In genomic region chr21:37380349-37381323, GRCh38 we compare ENCODE assay signal across 9 cellular contexts. TPM values are rescaled to one million over a fixed set of nuclear protein-coding genes. Genes with fewer than 3 reads are reported as not detected.
A peak's percentile ranks its signal among the peaks of the same experiment; 100 is the strongest.
DNase-seq lines count a peak whose midpoint lies in the region; ATAC-seq, FAIRE-seq and TF ChIP-seq lines count a peak whose summit lies in the region.
"Had no signal": no experiment of that assay in that cellular context is flagged by ENCODE, and none has a peak within 500 bp of the region (broad histone marks: within the 10 kb centered on the region; RNA-seq: fewer than 3 reads in every experiment).

No MANE protein-coding gene starts in this region.

- H3K27ac ChIP-seq in 22Rv1 = peak overlapping the region; percentile 72
- no peak overlapping the region for H3K27ac ChIP-seq in HEK293 (ENCODE audit: extremely low read depth, low read depth, low read length)
- H3K27ac ChIP-seq in astrocyte (ENCODE audit: low read depth, low read length) = no peak overlapping the region

- peaks cover 100% of the 10 kb centered on the region for H3K79me2 ChIP-seq in astrocyte (ENCODE audit: insufficient read depth, low read length)

- H3K4me1 Mint-ChIP-seq in astrocyte (ENCODE audit: low read depth, unreplicated experiment) = peaks cover 36% of the 10 kb centered on the region

- H3K27me3 ChIP-seq in astrocyte (ENCODE audit: insufficient read depth, low read length) (no peaks in the 10 kb centered on the region), HAP-1 (ENCODE audit: low read depth) (no peaks in the 10 kb centered on the region)

- peaks cover 5% of the 10 kb centered on the region for H3K36me3 Mint-ChIP-seq in astrocyte (ENCODE audit: low read depth, unreplicated experiment)
- peaks cover 0 to 24% of the 10 kb centered on the region in 2 donors for H3K36me3 Mint-ChIP-seq in activated naive CD4-positive, alpha-beta T cell treated with anti-CD3 and anti-CD28 coated beads, Interleukin-2, amount 50 U/mL, for 72 hours

- no peaks in the 10 kb centered on the region for H3K9me3 Mint-ChIP-seq in astrocyte (ENCODE audit: unreplicated experiment)
- H3K9me3 Mint-ChIP-seq in activated naive CD4-positive, alpha-beta T cell treated with anti-CD3 and anti-CD28 coated beads, Interleukin-2, amount 50 U/mL, for 72 hours = peaks cover 0 to 9% of the 10 kb centered on the region in 2 donors

- peak; percentile 72 for ATAC-seq in left colon
- no peak for ATAC-seq in activated naive CD4-positive, alpha-beta T cell treated with anti-CD3 and anti-CD28 coated beads, Interleukin-2, amount 50 U/mL, for 72 hours

- in situ Hi-C loops in HAP-1 (cut with MboI; ENCODE audit: low sequenced_read_pairs) = no loop called here

- TF ChIP-seq CTCF in 22Rv1 (IDR thresholded peaks at IDR 0.05) = no peak
- no peak for TF ChIP-seq CTCF in HEK293 (tag by site-specific recombination; IDR thresholded peaks at IDR 0.05)
- no peak for TF ChIP-seq CTCF in astrocyte (IDR thresholded peaks at IDR 0.05; ENCODE audit: insufficient read depth, low read depth, low read length)

- CTCF ChIA-PET in HEK293 (lab: Yijun Ruan, JAX) = interaction anchor here (1.0 to 1.4 kb wide), 3 partner anchors 10 to 17 kb away, joined by 3 to 8 read pairs (median 5); no protein-coding TSS in a partner anchor

- no peaks in the 10 kb centered on the region for H3K27me3 Mint-ChIP-seq in astrocyte (ENCODE audit: low read depth, unreplicated experiment)

- no peaks in the 10 kb centered on the region for H3K9me3 ChIP-seq in HEK293 (ENCODE audit: control insufficient read depth, insufficient read depth, low read depth, low read length)
- H3K9me3 ChIP-seq in astrocyte (ENCODE audit: insufficient read depth, low read depth, low read length) = no peaks in the 10 kb centered on the region
- H3K9me3 ChIP-seq in HAP-1 = no peaks in the 10 kb centered on the region

- DNase-seq in astrocyte (ENCODE audit: low read depth) (no peak), left colon (peak; percentile 23 to 31), HAP-1 (ENCODE audit: low spot score in 2 of 2) (no peak), SK-N-DZ (ENCODE audit: low spot score) (no peak)
- no peak for DNase-seq in activated naive CD4-positive, alpha-beta T cell treated with anti-CD3 and anti-CD28 coated beads, Interleukin-2, amount 50 U/mL, for 72 hours (ENCODE audit: low spot score in 2 of 2)
- DNase-seq in activated CD4-positive, alpha-beta T cell treated with anti-CD3 and anti-CD28 coated beads, Interleukin-2, amount 50 U/mL, for 4 hours = no peak
- DNase-seq: DMS79 had no signal

- FAIRE-seq in astrocyte (lab: Jason Lieb, UNC) = no peak

- H3K27ac Mint-ChIP-seq in astrocyte (ENCODE audit: unreplicated experiment) = peak overlapping the region; percentile 16
- no peak overlapping the region for H3K27ac Mint-ChIP-seq in activated naive CD4-positive, alpha-beta T cell treated with anti-CD3 and anti-CD28 coated beads, Interleukin-2, amount 50 U/mL, for 72 hours

- no peak overlapping the region for H3K4me2 ChIP-seq in astrocyte (ENCODE audit: low read length)

- no peak overlapping the region for H3K4me3 ChIP-seq in HEK293 (ENCODE audit: low read depth, low read length)
- H3K4me3 ChIP-seq in astrocyte (ENCODE audit: insufficient read depth, low read depth, low read length) = no peak overlapping the region
- H3K4me3 ChIP-seq in HAP-1 = no peak overlapping the region

- peaks cover 27% of the 10 kb centered on the region for H3K4me1 ChIP-seq in HEK293 (ENCODE audit: control insufficient read depth, insufficient read depth, low read length)
- H3K4me1 ChIP-seq in astrocyte (ENCODE audit: insufficient read depth, low read length) = no peaks in the 10 kb centered on the region
- peaks cover 8% of the 10 kb centered on the region for H3K4me1 ChIP-seq in HAP-1

- intact Hi-C loops in left colon (cut with DNase I, micrococcal nuclease) = no loop called here

- peaks cover 98% of the 10 kb centered on the region for H4K20me1 ChIP-seq in astrocyte (ENCODE audit: insufficient read depth, low read length)

- POLR2A ChIA-PET in HEK293 (lab: Yijun Ruan, JAX) = interaction anchor here (0.7 kb wide), 1 partner anchor 961 kb away, joined by 3 read pairs; no protein-coding TSS in a partner anchor

- no peak overlapping the region for H3K9ac ChIP-seq in astrocyte (ENCODE audit: low read length)

- no peak overlapping the region for H2AFZ ChIP-seq in astrocyte (ENCODE audit: low read depth, low read length)

- H3K4me3 Mint-ChIP-seq in astrocyte (ENCODE audit: unreplicated experiment) = peak overlapping the region; percentile 15

- no peaks in the 10 kb centered on the region for H3K36me3 ChIP-seq in HEK293 (ENCODE audit: control insufficient read depth in 2 of 2, insufficient read depth in 1 of 2, low read length in 2 of 2)
- H3K36me3 ChIP-seq in astrocyte (ENCODE audit: insufficient read depth, low read length) = no peaks in the 10 kb centered on the region
- H3K36me3 ChIP-seq in HAP-1 (replicated peaks) = no peaks in the 10 kb centered on the region; the same call in 1 of the 2 replicates

TF ChIP-seq in HEK293, 187 proteins besides CTCF, POLR2A, EP300 and RAD21:
- TF ChIP-seq HOXD13 (CRISPR knock-in tag; IDR thresholded peaks at IDR 0.05; ENCODE audit: borderline replicate concordance) (no peak), ZNF664 (tag by site-specific recombination; IDR thresholded peaks at IDR 0.05) (peak; percentile 91), ZBTB20 (tag by site-specific recombination; IDR thresholded peaks at IDR 0.05) (peak; percentile 41; the same call in 1 of the 2 replicates), PRDM10 (tag by site-specific recombination; IDR thresholded peaks at IDR 0.05) (peak; percentile 11; the same call in 1 of the 2 replicates)

RNA-seq across cellular contexts. Expression of gene DYRK1A, which starts 14.1 kb away (rescaled TPM):
- total RNA-seq in astrocyte = 41.7 and 44.6 TPM in 2 replicates
- total RNA-seq in left colon = 10 to 100 TPM; 62.0 to 62.1 TPM
- 10 to 100 TPM; 65.5 to 87.9 TPM for total RNA-seq in activated naive CD4-positive, alpha-beta T cell treated with anti-CD3 and anti-CD28 coated beads, Interleukin-2, amount 50 U/mL, for 72 hours
- polyA plus RNA-seq in SK-N-DZ (2014; cell fraction: cytosol; rRNA removed) = 18.8 and 20.9 TPM in 2 replicates
- polyA plus RNA-seq in SK-N-DZ (2014; cell fraction: nucleus; rRNA removed) = 16.4 and 20.3 TPM in 2 replicates

Comparison
In these comparisons a context has a peak if more than half of its experiments do, and no peak if none do; other contexts are left out.
1. DNase-seq: peak in left colon (2 of 2); none in astrocyte (single experiment), HAP-1 (0 of 2), activated naive CD4-positive, alpha-beta T cell treated with anti-CD3 and anti-CD28 coated beads, Interleukin-2, amount 50 U/mL, for 72 hours (0 of 2), SK-N-DZ (single experiment) and activated CD4-positive, alpha-beta T cell treated with anti-CD3 and anti-CD28 coated beads, Interleukin-2, amount 50 U/mL, for 4 hours (0 of 2).